In the genomic region with DNA sequence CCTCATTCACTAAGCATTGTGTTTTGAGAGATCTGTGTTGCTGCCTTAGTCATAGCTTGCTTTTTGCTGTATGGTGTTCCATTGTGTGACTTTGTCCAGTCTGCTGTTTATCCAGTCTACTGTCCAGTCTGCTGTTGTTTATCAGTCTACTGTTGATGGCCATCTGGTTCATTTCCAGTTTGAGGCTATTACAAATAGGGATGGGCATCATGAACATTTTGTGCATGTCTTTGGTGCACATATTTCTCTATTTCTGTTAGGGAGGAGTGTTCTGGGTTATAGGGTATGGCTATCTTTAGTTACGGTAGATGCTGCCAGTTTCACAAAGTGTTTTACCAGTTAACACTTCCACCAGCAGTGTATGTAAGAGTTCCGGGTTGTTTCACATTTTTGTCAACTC, we compare ENCODE assay signal across 1 cellular context.
TF ChIP-seq lines count a peak whose summit lies in the region.

No MANE protein-coding gene starts in this region.

TF ChIP-seq in endothelial cell of umbilical vein, 7 proteins besides CTCF, POLR2A, EP300 and RAD21:
- TF ChIP-seq EZH2 (IDR thresholded peaks at IDR 0.05; ENCODE audit: borderline replicate concordance, low read depth, low read length, severe bottlenecking) (no peak), FOS (IDR thresholded peaks at IDR 0.05; ENCODE audit: borderline replicate concordance, insufficient read depth, low read length) (no peak), JUN (IDR thresholded peaks at IDR 0.05; ENCODE audit: borderline replicate concordance, insufficient read depth, insufficient read length, low read depth) (no peak), POLR2AphosphoS5 (IDR thresholded peaks at IDR 0.05; ENCODE audit: insufficient read depth, low read depth, low read length) (no peak), GATA2 (IDR thresholded peaks at IDR 0.05; ENCODE audit: insufficient read depth, insufficient read length, low read depth, low read length) (no peak), MYC (IDR thresholded peaks at IDR 0.05; ENCODE audit: low read depth, low read length) (no peak)
- TF ChIP-seq, protein P1, sequence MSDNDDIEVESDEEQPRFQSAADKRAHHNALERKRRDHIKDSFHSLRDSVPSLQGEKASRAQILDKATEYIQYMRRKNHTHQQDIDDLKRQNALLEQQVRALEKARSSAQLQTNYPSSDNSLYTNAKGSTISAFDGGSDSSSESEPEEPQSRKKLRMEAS (IDR thresholded peaks at IDR 0.05; ENCODE audit: insufficient read depth, insufficient read length): no peak
